1 cellular context compared by ENCODE assay signal in genomic region chr17:82103588-82104451, GRCh38.
TF ChIP-seq lines count a peak whose summit lies in the region.

No MANE protein-coding gene starts in this region.

TF ChIP-seq in K562, 482 proteins besides CTCF, POLR2A, EP300 and RAD21 (continued from another document and continues in another):
- TF ChIP-seq TAF7 (tag; IDR thresholded peaks at IDR 0.05) (no peak), MAFK (IDR thresholded peaks at IDR 0.05; ENCODE audit: low read length) (no peak), EP400 (IDR thresholded peaks at IDR 0.05) (peak; percentile 26; the same call in 1 of the 2 replicates), CCNT2 (IDR thresholded peaks at IDR 0.05; ENCODE audit: borderline replicate concordance, extremely low read depth, insufficient read length, low read depth, low read length) (peak; percentile 23), CXXC5 (CRISPR knock-in tag; IDR thresholded peaks at IDR 0.05) (peak; percentile 51; the same call in 1 of the 2 replicates), ATF1 (CRISPR knock-in tag; IDR thresholded peaks at IDR 0.05) (no peak), ATF1 (tag; IDR thresholded peaks at IDR 0.05) (peak; percentile 28; the same call in 1 of the 2 replicates), CLOCK (CRISPR knock-in tag; IDR thresholded peaks at IDR 0.05; ENCODE audit: borderline replicate concordance) (no peak), TSC22D4 (tag; IDR thresholded peaks at IDR 0.05) (no peak), ZBTB17 (CRISPR knock-in tag; IDR thresholded peaks at IDR 0.05) (no peak), HNRNPH1 (optimal IDR thresholded peaks at IDR 0.05; ENCODE audit: low read depth, low read length) (no peak), SIN3A (IDR thresholded peaks at IDR 0.05; ENCODE audit: borderline replicate concordance in 2 of 2, control insufficient read depth in 1 of 2, low read depth in 2 of 2, low read length in 2 of 2) (no peak), SRF (CRISPR knock-in tag; IDR thresholded peaks at IDR 0.05) (no peak), ZNF224 (CRISPR knock-in tag; IDR thresholded peaks at IDR 0.05) (no peak), CHD2 (IDR thresholded peaks at IDR 0.05; ENCODE audit: low read depth, low read length) (no peak), TBP (optimal IDR thresholded peaks at IDR 0.05; ENCODE audit: low read depth, low read length) (no peak), MTA3 (IDR thresholded peaks at IDR 0.05; ENCODE audit: borderline replicate concordance) (no peak), RBM17 (IDR thresholded peaks at IDR 0.05; ENCODE audit: borderline replicate concordance, low read depth, low read length) (no peak), SNRNP70 (optimal IDR thresholded peaks at IDR 0.05; ENCODE audit: low read depth, low read length) (no peak), KLF10 (CRISPR knock-in tag; IDR thresholded peaks at IDR 0.05) (no peak), BMI1 (IDR thresholded peaks at IDR 0.05; ENCODE audit: low read length) (no peak), MCM3 (IDR thresholded peaks at IDR 0.05) (no peak), NCOA4 (IDR thresholded peaks at IDR 0.05; ENCODE audit: partially characterized antibody) (no peak), MCM5 (IDR thresholded peaks at IDR 0.05; ENCODE audit: low read depth) (no peak), DACH1 (IDR thresholded peaks at IDR 0.05; ENCODE audit: partially characterized antibody) (no peak), SRSF9 (IDR thresholded peaks at IDR 0.05; ENCODE audit: borderline replicate concordance, low read depth, low read length) (no peak), CTBP1 (IDR thresholded peaks at IDR 0.05; ENCODE audit: borderline replicate concordance) (peak; percentile 32; the same call in 1 of the 2 replicates), RCOR1 (IDR thresholded peaks at IDR 0.05; ENCODE audit: borderline replicate concordance in 1 of 2, low read depth in 2 of 2, low read length in 2 of 2) (peak in 1 of 2 experiments; percentile 32; a peak in 1 of 4 replicates), ZBTB2 (IDR thresholded peaks at IDR 0.05) (0 out of 2 replicates have a peak, but pooled peaks have one; percentile 26), SETDB1 (IDR thresholded peaks at IDR 0.05; ENCODE audit: low read length) (no peak), ADNP (tag; IDR thresholded peaks at IDR 0.05) (no peak), CHD4 (IDR thresholded peaks at IDR 0.05; ENCODE audit: insufficient read depth, insufficient replicate concordance, low read depth, low read length, poor library complexity, severe bottlenecking) (no peak), BCLAF1 (IDR thresholded peaks at IDR 0.05; ENCODE audit: borderline replicate concordance in 1 of 2, control insufficient read depth in 1 of 2, low read depth in 2 of 2, low read length in 1 of 2) (no peak), ZNF584 (CRISPR knock-in tag; IDR thresholded peaks at IDR 0.05; ENCODE audit: low read depth) (peak; percentile 43; the same call in 1 of the 2 replicates), MGA (IDR thresholded peaks at IDR 0.05) (peak; percentile 53; the same call in 1 of the 2 replicates), SUPT5H (IDR thresholded peaks at IDR 0.05) (no peak), E2F6 (IDR thresholded peaks at IDR 0.05; ENCODE audit: borderline replicate concordance in 1 of 2, extremely low read depth in 1 of 2, insufficient read depth in 1 of 2, insufficient read length in 1 of 2, low read depth in 1 of 2, low read length in 1 of 2, poor library complexity in 1 of 2, severe bottlenecking in 1 of 2) (peak in 1 of 2 experiments; percentile 38), MCM2 (IDR thresholded peaks at IDR 0.05; ENCODE audit: low read depth) (no peak), NKRF (IDR thresholded peaks at IDR 0.05; ENCODE audit: borderline replicate concordance) (no peak), RFX7 (CRISPR knock-in tag; IDR thresholded peaks at IDR 0.05) (no peak), COPS2 (conservative IDR thresholded peaks at IDR 0.05) (no peak)
